ENCODE assay signal across 2 cellular contexts in the genomic region with DNA sequence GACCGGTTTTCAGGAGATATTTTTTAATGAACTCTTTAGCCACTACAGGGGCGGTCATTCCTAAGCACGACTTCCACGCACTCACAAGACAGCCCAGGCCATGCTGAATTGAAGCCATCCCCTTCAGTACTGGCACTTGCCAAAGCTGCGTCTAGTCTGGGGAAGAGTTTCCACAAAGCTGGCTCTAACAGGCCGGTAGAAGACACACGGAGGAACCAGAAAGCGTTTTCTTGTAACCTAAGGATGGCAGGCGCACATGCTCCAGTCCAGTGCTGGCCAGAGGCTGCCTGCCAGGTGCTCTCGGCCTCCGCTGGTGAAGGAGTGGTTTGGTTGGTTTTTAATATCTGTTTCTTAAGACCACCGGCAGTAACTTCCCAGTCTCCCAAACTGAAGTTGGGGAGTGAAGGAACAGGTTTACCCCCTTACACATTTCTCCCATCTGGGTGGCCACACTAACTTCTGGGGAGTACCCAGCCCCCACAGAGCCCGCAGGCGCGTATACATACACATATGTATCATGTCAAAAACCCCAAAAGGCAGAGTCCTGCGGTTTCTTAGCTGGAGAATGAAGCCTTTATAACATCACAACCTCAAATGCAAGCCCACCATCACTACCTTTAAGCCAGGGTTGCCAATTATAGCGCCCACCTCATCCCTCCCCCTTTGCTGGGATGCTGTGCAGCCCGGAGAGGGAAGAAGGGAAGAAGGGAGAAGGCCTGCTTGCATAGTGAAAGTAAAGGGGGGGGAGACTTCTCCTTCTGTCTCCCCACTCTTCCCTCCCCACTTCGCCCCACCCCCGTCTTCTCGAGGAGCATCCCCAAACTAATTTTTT.
TF ChIP-seq lines count a peak whose summit lies in the region.

No MANE protein-coding gene starts in this region.

TF ChIP-seq in SK-N-SH, 30 proteins besides CTCF, POLR2A, EP300 and RAD21 (continued from another document):
- TF ChIP-seq ZBTB33 (IDR thresholded peaks at IDR 0.05; ENCODE audit: borderline replicate concordance, low read depth) (no peak), GATA2 (CRISPR knock-in tag; IDR thresholded peaks at IDR 0.05) (no peak), USF2 (IDR thresholded peaks at IDR 0.05; ENCODE audit: borderline replicate concordance, low read depth, low read length) (no peak), FOXJ3 (CRISPR knock-in tag; IDR thresholded peaks at IDR 0.05) (no peak), EZH2phosphoT487 (IDR thresholded peaks at IDR 0.05; ENCODE audit: borderline replicate concordance, low read depth) (no peak), MXI1 (IDR thresholded peaks at IDR 0.05; ENCODE audit: low read depth, low read length) (no peak), TCF12 (IDR thresholded peaks at IDR 0.05) (no peak), FOXM1 (IDR thresholded peaks at IDR 0.05; ENCODE audit: low read depth) (no peak), POLR2AphosphoS5 (IDR thresholded peaks at IDR 0.05; ENCODE audit: low read depth, low read length) (no peak), RFX5 (IDR thresholded peaks at IDR 0.05; ENCODE audit: low read length) (no peak), USF1 (IDR thresholded peaks at IDR 0.05; ENCODE audit: borderline replicate concordance, low read depth) (no peak), PBX3 (IDR thresholded peaks at IDR 0.05) (no peak), IRF3 (IDR thresholded peaks at IDR 0.05; ENCODE audit: low read depth, low read length) (no peak), JUND (IDR thresholded peaks at IDR 0.05) (no peak)
- TF ChIP-seq, protein P1, sequence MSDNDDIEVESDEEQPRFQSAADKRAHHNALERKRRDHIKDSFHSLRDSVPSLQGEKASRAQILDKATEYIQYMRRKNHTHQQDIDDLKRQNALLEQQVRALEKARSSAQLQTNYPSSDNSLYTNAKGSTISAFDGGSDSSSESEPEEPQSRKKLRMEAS (IDR thresholded peaks at IDR 0.05; ENCODE audit: low read depth), result no peak

TF ChIP-seq in SK-N-SH treated with all-trans-retinoic acid at 6 μM for 48 hours, 23 proteins besides CTCF, POLR2A, EP300 and RAD21 (continued from another document):
- TF ChIP-seq, protein P2, sequence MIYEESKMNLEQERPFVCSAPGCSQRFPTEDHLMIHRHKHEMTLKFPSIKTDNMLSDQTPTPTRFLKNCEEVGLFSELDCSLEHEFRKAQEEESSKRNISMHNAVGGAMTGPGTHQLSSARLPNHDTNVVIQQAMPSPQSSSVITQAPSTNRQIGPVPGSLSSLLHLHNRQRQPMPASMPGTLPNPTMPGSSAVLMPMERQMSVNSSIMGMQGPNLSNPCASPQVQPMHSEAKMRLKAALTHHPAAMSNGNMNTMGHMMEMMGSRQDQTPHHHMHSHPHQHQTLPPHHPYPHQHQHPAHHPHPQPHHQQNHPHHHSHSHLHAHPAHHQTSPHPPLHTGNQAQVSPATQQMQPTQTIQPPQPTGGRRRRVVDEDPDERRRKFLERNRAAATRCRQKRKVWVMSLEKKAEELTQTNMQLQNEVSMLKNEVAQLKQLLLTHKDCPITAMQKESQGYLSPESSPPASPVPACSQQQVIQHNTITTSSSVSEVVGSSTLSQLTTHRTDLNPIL (CRISPR knock-in tag; IDR thresholded peaks at IDR 0.05; ENCODE audit: low read depth), result no peak
- no peak for TF ChIP-seq ZNF70 (CRISPR knock-in tag; IDR thresholded peaks at IDR 0.05)
